Comparison of ENCODE assay signal across 9 cellular contexts in genomic region chr12:110932048-110932447, GRCh38. TPM values are rescaled to one million over a fixed set of nuclear protein-coding genes. Genes with fewer than 3 reads are reported as not detected.
DNase-seq lines count a peak whose midpoint lies in the region; ATAC-seq and TF ChIP-seq lines count a peak whose summit lies in the region.
"Had no signal": no experiment of that assay in that cellular context is flagged by ENCODE, and none has a peak within 500 bp of the region (broad histone marks: within the 10 kb centered on the region; RNA-seq: fewer than 3 reads in every experiment).

No MANE protein-coding gene starts in this region.

- TF ChIP-seq CTCF in DND-41 (IDR thresholded peaks at IDR 0.05; ENCODE audit: borderline replicate concordance, extremely low read depth, low read length, poor library complexity, severe bottlenecking): peak; percentile 23
- peak; percentile 44 for TF ChIP-seq CTCF in astrocyte of the cerebellum (IDR thresholded peaks at IDR 0.05; ENCODE audit: low read depth, low read length, missing control alignments)
- no peak for TF ChIP-seq CTCF in tibial nerve (IDR thresholded peaks at IDR 0.05)

- TF ChIP-seq EP300 in tibial nerve (IDR thresholded peaks at IDR 0.05): no peak

- no peak overlapping the region for H3K56ac ChIP-seq in mesendoderm (ENCODE audit: low read length)

- ATAC-seq in DND-41 (ENCODE audit: insufficient read depth, low read depth): no peak
- ATAC-seq in GM21737 (IDR thresholded peaks at IDR 0.05; ENCODE audit: unreplicated experiment): no peak

- WGBS in mesendoderm (ENCODE audit: extremely low coverage, insufficient coverage, low lambda C conversion rate): no CpG with 5 or more reads among the region's 11 CpGs
- WGBS in tibial nerve, 2 donors: 41 to 42% methylated on average over 11 of the region's 11 CpGs

- in situ Hi-C loops in astrocyte of the cerebellum (cut with HindIII; ENCODE audit: low sequenced_read_pairs): no loop called here

- H2BK120ac ChIP-seq in mesendoderm (ENCODE audit: low read depth, low read length): no peak overlapping the region

- H3K36me3 ChIP-seq in DND-41 (ENCODE audit: insufficient read depth, low read length): no peaks in the 10 kb centered on the region
- H3K36me3 ChIP-seq in H7 (replicated peaks; ENCODE audit: control insufficient read depth, insufficient read depth, low read length): no peaks in the 10 kb centered on the region
- no peaks in the 10 kb centered on the region for H3K36me3 ChIP-seq in mesendoderm (ENCODE audit: control insufficient read depth, insufficient read depth, low read length)
- no peaks in the 10 kb centered on the region for H3K36me3 ChIP-seq in tibial nerve

- peaks cover 2% of the 10 kb centered on the region for H3K27me3 ChIP-seq in DND-41 (ENCODE audit: insufficient read depth, low read length, poor library complexity)
- no peaks in the 10 kb centered on the region for H3K27me3 ChIP-seq in H7 (ENCODE audit: control insufficient read depth, insufficient read depth, low read length)
- H3K27me3 ChIP-seq in mesendoderm (ENCODE audit: insufficient read depth, low read length, poor library complexity): no peaks in the 10 kb centered on the region
- peaks cover 0 to 13% of the 10 kb centered on the region in 2 donors for H3K27me3 ChIP-seq in tibial nerve

- H3K23ac ChIP-seq in mesendoderm (ENCODE audit: low read length): no peak overlapping the region

- H3K79me1 ChIP-seq in mesendoderm (ENCODE audit: low read length): no peaks in the 10 kb centered on the region

- DNase-seq in DND-41: no peak
- peak; percentile 65 for DNase-seq in H7
- DNase-seq in astrocyte of the cerebellum (ENCODE audit: low read depth): no peak
- peak; percentile 36 for DNase-seq in mesendoderm
- no peak for DNase-seq in tibial nerve (ENCODE audit: low spot score in 2 of 2)
- no peak for DNase-seq in SHP77 (lab: John Stamatoyannopoulos, UW)
- DNase-seq: stimulated activated CD4-positive, alpha-beta T cell treated with anti-CD3 and anti-CD28 coated beads, Interleukin-4, amount 100 ng/mL, for 4 hours; T-helper 9 cell had no signal

- H3K4ac ChIP-seq in mesendoderm (ENCODE audit: low read depth, low read length): no peak overlapping the region

- H3K4me2 ChIP-seq in DND-41 (ENCODE audit: insufficient read depth, low read length) (no peak overlapping the region), mesendoderm (ENCODE audit: low read length) (no peak overlapping the region)

- H3K27ac ChIP-seq in DND-41 (ENCODE audit: low read length) (no peak overlapping the region), mesendoderm (ENCODE audit: low read depth, low read length) (no peak overlapping the region), tibial nerve (no peak overlapping the region)

- peaks cover 3% of the 10 kb centered on the region; the same call in 1 of the 2 replicates for H4K20me1 ChIP-seq in DND-41 (ENCODE audit: insufficient read depth, low read length)

- H3K4me1 ChIP-seq in DND-41 (ENCODE audit: insufficient read depth, low read length) (no peaks in the 10 kb centered on the region), mesendoderm (ENCODE audit: control insufficient read depth, low read depth, low read length) (peaks cover 2% of the 10 kb centered on the region), tibial nerve (peaks cover 0 to 4% (median 0%) of the 10 kb centered on the region in 4 donors)

- H4K8ac ChIP-seq in mesendoderm (ENCODE audit: low read depth, low read length): no peak overlapping the region

- no peak overlapping the region for H2AK5ac ChIP-seq in mesendoderm (ENCODE audit: low read length)

- TF ChIP-seq POLR2A in tibial nerve (IDR thresholded peaks at IDR 0.05): no peak

- no peak overlapping the region for H2AFZ ChIP-seq in DND-41 (ENCODE audit: low read depth, low read length)

- no peak overlapping the region for H3K9ac ChIP-seq in DND-41 (ENCODE audit: low read depth, low read length)
- no peak overlapping the region for H3K9ac ChIP-seq in mesendoderm (ENCODE audit: low read length)

- H3K79me2 ChIP-seq in DND-41 (ENCODE audit: insufficient read depth, low read length) (no peaks in the 10 kb centered on the region), mesendoderm (ENCODE audit: control insufficient read depth, insufficient read depth, low read length) (no peaks in the 10 kb centered on the region)

- H4K5ac ChIP-seq in mesendoderm (ENCODE audit: low read length): no peak overlapping the region

- no peak overlapping the region for H3K18ac ChIP-seq in mesendoderm (ENCODE audit: low read length)

- no peak overlapping the region for H2BK5ac ChIP-seq in mesendoderm (ENCODE audit: low read length)

- no peak overlapping the region for H3K4me3 ChIP-seq in DND-41 (ENCODE audit: low read depth in 1 of 2, low read length in 2 of 2)
- no peak overlapping the region for H3K4me3 ChIP-seq in H7 (ENCODE audit: insufficient read depth, low read depth, low read length)
- H3K4me3 ChIP-seq in astrocyte of the cerebellum (ENCODE audit: low read depth, low read length): no peak overlapping the region
- no peak overlapping the region for H3K4me3 ChIP-seq in mesendoderm (ENCODE audit: low read length)
- no peak overlapping the region for H3K4me3 ChIP-seq in tibial nerve

- H2BK15ac ChIP-seq in mesendoderm (replicated peaks; ENCODE audit: low read depth): no peak overlapping the region

- H3K9me3 ChIP-seq in DND-41 (ENCODE audit: insufficient read depth, low read length, severe bottlenecking) (no peaks in the 10 kb centered on the region), tibial nerve (no peaks in the 10 kb centered on the region)

RNA-seq across cellular contexts. Expression of gene MYL2, which starts 11.7 kb away (rescaled TPM):
- total RNA-seq in H7 (2014; rRNA removed; shearing (Covaris generic)): not detected in 2 replicates
- polyA plus RNA-seq in mesendoderm (2013, experiment 1 of 2): 0.06 TPM
- polyA plus RNA-seq in mesendoderm (2013, experiment 2 of 2): not detected
- not detected for total RNA-seq in tibial nerve

Comparison
In these comparisons a context has a peak if more than half of its experiments do, and no peak if none do; other contexts are left out.
1. DNase-seq: peak in H7 (single experiment) and mesendoderm (single experiment); none in DND-41 (single experiment), astrocyte of the cerebellum (single experiment), tibial nerve (0 of 2) and SHP77 (0 of 2).
2. CTCF ChIP-seq: peak in DND-41 (single experiment) and astrocyte of the cerebellum (single experiment); none in tibial nerve (0 of 5).